ENCODE assay signal across 14 cellular contexts in genomic region chr3:119552928-119553327, GRCh38. TPM values are rescaled to one million over a fixed set of nuclear protein-coding genes. Genes with fewer than 3 reads are reported as not detected.
DNase-seq lines count a peak whose midpoint lies in the region; ATAC-seq, FAIRE-seq and TF ChIP-seq lines count a peak whose summit lies in the region.
"Not testable (repeated sequence)": the region's sequence is repeated elsewhere in the genome, so short reads cannot be mapped to it uniquely, and the experiment has no call there.
"Had no signal": no experiment of that assay in that cellular context is flagged by ENCODE, and none has a peak within 500 bp of the region (broad histone marks: within the 10 kb centered on the region; RNA-seq: fewer than 3 reads in every experiment).

No MANE protein-coding gene starts in this region.

- DNase-seq in A549 (ENCODE audit: low read depth in 1 of 2, low spot score in 1 of 2); CD4-positive, CD25-positive, alpha-beta regulatory T cell; GM06990 (ENCODE audit: extremely low read depth, insufficient read length); GM12865 (ENCODE audit: low read depth); GM12878 (ENCODE audit: low read depth, low spot score); memory B cell (ENCODE audit: low spot score in 2 of 2): not testable (repeated sequence)

- peaks cover 0 to 32% (median 14%) of the 10 kb centered on the region in 4 donors for H3K4me1 Mint-ChIP-seq in CD4-positive, CD25-positive, alpha-beta regulatory T cell
- peaks cover 68% of the 10 kb centered on the region for H3K4me1 Mint-ChIP-seq in memory B cell

- intact Hi-C loops in GM12878 (cut with micrococcal nuclease; ENCODE audit: unreplicated experiment), result loop anchor here (10.0 kb wide), 1 partner anchor 542 kb away; the partner anchor contains the start of gene GSK3B

- TF ChIP-seq POLR2A in A549 (IDR thresholded peaks at IDR 0.05; ENCODE audit: low read length); GM12878 (IDR thresholded peaks at IDR 0.05; ENCODE audit: low read depth, low read length): not testable (repeated sequence)

- not testable (repeated sequence) for H3K4me1 ChIP-seq in A549; CD4-positive, CD25-positive, alpha-beta regulatory T cell (ENCODE audit: control insufficient read depth, insufficient read depth, low read length, poor library complexity, severe bottlenecking); HEK293 (ENCODE audit: control insufficient read depth, insufficient read depth, low read length)
- H3K4me1 ChIP-seq in OCI-LY3 (ENCODE audit: low read length) (peaks cover 96% of the 10 kb centered on the region), GM12878 (ENCODE audit: control insufficient read depth, insufficient read depth, low read length) (peaks cover 48% of the 10 kb centered on the region)

- H3K4me2 ChIP-seq in A549, result not testable (repeated sequence)
- H3K4me2 ChIP-seq in OCI-LY3 (ENCODE audit: low read length), result peak overlapping the region; percentile 9; the same call in 1 of the 2 replicates
- H3K4me2 ChIP-seq in GM12878 (ENCODE audit: control insufficient read depth, insufficient read depth), result peak overlapping the region; percentile 57

- not testable (repeated sequence) for H3K36me3 Mint-ChIP-seq in CD4-positive, CD25-positive, alpha-beta regulatory T cell; memory B cell

- CTCF ChIA-PET in A549 (lab: Yijun Ruan, JAX) (interaction anchor here (2.0 kb wide), 1 partner anchor 128 kb away, joined by 4 read pairs; no protein-coding TSS in a partner anchor), GM12878 (lab: Yijun Ruan, JAX) (interaction anchor here (1.0 to 4.9 kb wide), 3 partner anchors 32 to 138 kb away, joined by 3 to 46 read pairs (median 3); no protein-coding TSS in a partner anchor)
- CTCF ChIA-PET in HEK293 (lab: Yijun Ruan, JAX), result not testable (repeated sequence)

- TF ChIP-seq EP300 in A549 (IDR thresholded peaks at IDR 0.05); GM12878 (IDR thresholded peaks at IDR 0.05; ENCODE audit: borderline replicate concordance in 1 of 2, control insufficient read depth in 1 of 2, low read depth in 2 of 2, low read length in 2 of 2): not testable (repeated sequence)

- not testable (repeated sequence) for H2AFZ ChIP-seq in OCI-LY3 (ENCODE audit: low read depth, low read length); GM12878 (ENCODE audit: control insufficient read depth, low read depth, low read length)

- 79% methylated on average over 6 of the region's 6 CpGs for WGBS in A549 (ENCODE audit: missing lambda C conversion rate)
- WGBS in GM12878 (ENCODE audit: insufficient coverage, insufficient replicate concordance, low lambda C conversion rate, missing lambda C conversion rate), result 16% methylated on average over 6 of the region's 6 CpGs

- not testable (repeated sequence) for H3K4me3 Mint-ChIP-seq in CD4-positive, CD25-positive, alpha-beta regulatory T cell; memory B cell

- not testable (repeated sequence) for H3K4me3 ChIP-seq in A549; CD4-positive, CD25-positive, alpha-beta regulatory T cell (ENCODE audit: low read depth, low read length); HEK293 (ENCODE audit: low read depth, low read length); OCI-LY3 (ENCODE audit: low read length)
- H3K4me3 ChIP-seq in GM06990 (replicated peaks; ENCODE audit: low read depth, low read length), result peak overlapping the region; percentile 90
- peak overlapping the region; percentile 96 for H3K4me3 ChIP-seq in GM12865 (ENCODE audit: low read depth, low read length)
- H3K4me3 ChIP-seq in GM12878, result peak overlapping the region; percentile 76

- SMC1A ChIA-PET in GM12878 (lab: Charles Lee; ENCODE audit: uncharacterized antibody, unreplicated experiment), result interaction anchor here (1.0 to 8.0 kb wide), 10 partner anchors 14 to 129 kb away, joined by 3 to 42 read pairs (median 4); partner anchors contain the start of genes COX17 and PLA1A

- H3K36me3 ChIP-seq in CD4-positive, CD25-positive, alpha-beta regulatory T cell (ENCODE audit: control insufficient read depth, insufficient read depth, low read length); HEK293 (ENCODE audit: control insufficient read depth in 2 of 2, insufficient read depth in 1 of 2, low read length in 2 of 2): not testable (repeated sequence)
- peaks cover 14% of the 10 kb centered on the region for H3K36me3 ChIP-seq in GM06990 (ENCODE audit: control insufficient read depth, insufficient read depth, low read length)
- H3K36me3 ChIP-seq in OCI-LY3 (replicated peaks; ENCODE audit: low read depth, low read length), result peaks cover 71% of the 10 kb centered on the region
- H3K36me3 ChIP-seq in GM12878 (ENCODE audit: control insufficient read depth in 2 of 2, insufficient read depth in 2 of 2, low read length in 1 of 2), result peaks cover 3 to 15% of the 10 kb centered on the region in 2 experiments; a peak in 3 of 4 replicates

- H4K20me1 ChIP-seq in OCI-LY3 (ENCODE audit: insufficient read depth, low read length); GM12878 (ENCODE audit: control insufficient read depth, insufficient read depth): not testable (repeated sequence)

- POLR2A ChIA-PET in A549 (lab: Yijun Ruan, JAX) (interaction anchor here (1.3 kb wide), 1 partner anchor 55 kb away, joined by 3 read pairs; the partner anchor contains the start of gene TIMMDC1), GM12878 (lab: Charles Lee) (interaction anchor here (0.6 to 2.7 kb wide), 6 partner anchors 9 to 291 kb away, joined by 3 to 20 read pairs (median 5); partner anchors contain the start of gene TIMMDC1)
- POLR2A ChIA-PET in HEK293 (lab: Yijun Ruan, JAX), result not testable (repeated sequence)

- not testable (repeated sequence) for H3K9me3 Mint-ChIP-seq in CD4-positive, CD25-positive, alpha-beta regulatory T cell; memory B cell

- H3K27ac Mint-ChIP-seq in CD4-positive, CD25-positive, alpha-beta regulatory T cell, result peak overlapping the region in 2 of 3 donors; percentile 6 to 12
- H3K27ac Mint-ChIP-seq in memory B cell, result peak overlapping the region; percentile 92

- ATAC-seq in A549; CD4-positive, CD25-positive, alpha-beta regulatory T cell (ENCODE audit: low read depth in 2 of 2); GM12878; memory B cell (ENCODE audit: low read depth): not testable (repeated sequence)

- TF ChIP-seq RAD21 in A549 (conservative IDR thresholded peaks at IDR 0.05 in 1 of 2, IDR thresholded peaks at IDR 0.05 in 1 of 2); GM12878 (IDR thresholded peaks at IDR 0.05; ENCODE audit: insufficient read depth, low read depth, low read length): not testable (repeated sequence)

- H3K27me3 ChIP-seq in CD4-positive, CD25-positive, alpha-beta regulatory T cell (ENCODE audit: control insufficient read depth, insufficient read depth, low read length); GM06990 (replicated peaks; ENCODE audit: control insufficient read depth, insufficient read depth, low read length); OCI-LY3 (ENCODE audit: low read depth, low read length); GM12878 (replicated peaks in 1 of 2; ENCODE audit: control insufficient read depth in 2 of 2, insufficient read depth in 2 of 2, low read length in 1 of 2): not testable (repeated sequence)

- not testable (repeated sequence) for BruUV-seq in GM12878 (replicated peaks; lab: Mats Ljungman, UMichigan)

- not testable (repeated sequence) for H3K9me3 ChIP-seq in A549; CD4-positive, CD25-positive, alpha-beta regulatory T cell (ENCODE audit: control insufficient read depth in 2 of 2, low read length in 2 of 2); HEK293 (ENCODE audit: control insufficient read depth, insufficient read depth, low read depth, low read length); OCI-LY3 (ENCODE audit: insufficient read depth, low read length); GM12878 (replicated peaks; ENCODE audit: control insufficient read depth, insufficient read depth, low read length)

- H3K9ac ChIP-seq in OCI-LY3 (ENCODE audit: low read length), result not testable (repeated sequence)
- peak overlapping the region; percentile 8; the same call in 1 of the 2 replicates for H3K9ac ChIP-seq in GM12878 (ENCODE audit: control insufficient read depth, insufficient read depth, low read length)

- RAD21 ChIA-PET in GM12878 (lab: Charles Lee; ENCODE audit: unreplicated experiment), result interaction anchor here (0.7 to 11.9 kb wide), 6 partner anchors 35 to 128 kb away, joined by 3 to 239 read pairs (median 6); partner anchors contain the start of gene TIMMDC1

- not testable (repeated sequence) for TF ChIP-seq CTCF in A549 (IDR thresholded peaks at IDR 0.05); GM06990 (IDR thresholded peaks at IDR 0.05; ENCODE audit: insufficient read depth, low read length, poor library complexity, severe bottlenecking); GM12865 (IDR thresholded peaks at IDR 0.05; ENCODE audit: insufficient read depth, low read depth, low read length, missing control alignments); HEK293 (tag by site-specific recombination; IDR thresholded peaks at IDR 0.05); OCI-LY3 (IDR thresholded peaks at IDR 0.05; ENCODE audit: low read depth, low read length); GM12878 (IDR thresholded peaks at IDR 0.05 in 2 of 3, conservative IDR thresholded peaks at IDR 0.05 in 1 of 3; ENCODE audit: control insufficient read depth in 2 of 3, extremely low read depth in 1 of 3, insufficient read depth in 1 of 3, low read depth in 3 of 3, low read length in 3 of 3)

- not testable (repeated sequence) for H3K27me3 Mint-ChIP-seq in CD4-positive, CD25-positive, alpha-beta regulatory T cell; memory B cell

- H3K27ac ChIP-seq in A549; CD4-positive, CD25-positive, alpha-beta regulatory T cell (ENCODE audit: insufficient read depth, low read length, poor library complexity, severe bottlenecking); HEK293 (ENCODE audit: extremely low read depth, low read depth, low read length); OCI-LY3 (ENCODE audit: low read length): not testable (repeated sequence)
- H3K27ac ChIP-seq in GM12878 (ENCODE audit: control insufficient read depth, insufficient read depth), result peak overlapping the region; percentile 41; the same call in 1 of the 2 replicates

- H3K79me2 ChIP-seq in OCI-LY3 (ENCODE audit: low read length) (peaks cover 100% of the 10 kb centered on the region), GM12878 (ENCODE audit: control insufficient read depth, insufficient read depth, low read length) (peaks cover 96% of the 10 kb centered on the region)

- in situ Hi-C loops in GM12878 (cut with MboI), result not testable (repeated sequence)

- not testable (repeated sequence) for FAIRE-seq in A549 (lab: Jason Lieb, UNC); GM12878 (lab: Jason Lieb, UNC)

RNA-seq across cellular contexts. Expression of gene CD80, which starts 6.5 kb away (rescaled TPM):
- 0.08 TPM in 1 of 2 replicates, not detected in the other for polyA plus RNA-seq in A549 (2011; rRNA removed)
- not detected in 2 replicates for polyA plus RNA-seq in A549 (2012; cell fraction: cytosol; rRNA removed)
- not detected in 2 replicates for polyA plus RNA-seq in A549 (2012; cell fraction: nucleus; rRNA removed)
- not detected in 3 replicates for polyA plus RNA-seq in A549 (2017; fragmentation: RNase III; extraction: RNeasy Plus Mini Kit Qiagen cat#74134 plus additional on column Dnase treatment)
- polyA minus RNA-seq in A549 (2011; rRNA and poly(A)+ RNA removed), result not detected in 2 replicates
- 24.2 TPM for total RNA-seq in CD4-positive, CD25-positive, alpha-beta regulatory T cell
- 1 to 10 TPM in 3 of 4 donors, under 1 TPM in 1; 0.87 to 2.8 (median 1.9) TPM for polyA plus RNA-seq in CD4-positive, CD25-positive, alpha-beta regulatory T cell
- 691 and 699 TPM in 2 replicates for total RNA-seq in GM12878 (2013; cell fraction: nucleolus; rRNA removed)
- total RNA-seq in GM12878 (2014; rRNA removed), result 68.7 and 83.3 TPM in 2 replicates
- 64.3 and 70.2 TPM in 2 replicates for total RNA-seq in GM12878 (2014; rRNA removed; fragmentation: Illumina TruSeq; extraction: Trizol)
- 51.8 and 54.4 TPM in 2 replicates for total RNA-seq in GM12878 (2021)
- polyA plus RNA-seq in GM12878 (2011; ENCODE audit: low read depth), result 39.5 TPM
- polyA plus RNA-seq in GM12878 (2011; rRNA removed), result 137 and 157 TPM in 2 replicates
- 93.0 and 95.1 TPM in 2 replicates for polyA plus RNA-seq in GM12878 (2011; cell fraction: cytosol; rRNA removed)
- 106 and 129 TPM in 2 replicates for polyA plus RNA-seq in GM12878 (2011; cell fraction: nucleus; rRNA removed)
- polyA plus RNA-seq in GM12878 (2012), result 27.9 and 44.5 TPM in 2 replicates
- polyA plus RNA-seq in GM12878 (2014; fragmentation: Illumina TruSeq; extraction: Trizol), result 61.8 and 81.6 TPM in 2 replicates
- 10 to 100 TPM; 42.5 to 54.1 TPM for polyA plus RNA-seq in GM12878 (2014; fragmentation: Nextera tagmentation; extraction: Ambion mirVana)
- 60.9 and 68.5 TPM in 2 replicates for polyA plus RNA-seq in GM12878 (2014; rRNA removed)
- polyA plus RNA-seq in GM12878 (2016; fragmentation: Nextera tagmentation; extraction: Ambion mirVana), result 10 to 100 TPM; 41.4 to 44.5 TPM
- 272 and 299 TPM in 2 replicates for polyA minus RNA-seq in GM12878 (2011; rRNA and poly(A)+ RNA removed)
- 39.7 and 42.1 TPM in 2 replicates for polyA minus RNA-seq in GM12878 (2011; cell fraction: cytosol; rRNA and poly(A)+ RNA removed)
- 126 and 140 TPM in 2 replicates for polyA minus RNA-seq in GM12878 (2011; cell fraction: nucleus; rRNA and poly(A)+ RNA removed)
- total RNA-seq: A172, A673 had no signal
- polyA plus RNA-seq: AG04450, BJ had no signal

RNA-seq across cellular contexts. Expression of gene ADPRH, which starts 26.4 kb away (rescaled TPM):
- polyA plus RNA-seq in A549 (2011; rRNA removed), result 3.7 and 4.1 TPM in 2 replicates
- 1.1 and 1.5 TPM in 2 replicates for polyA plus RNA-seq in A549 (2012; cell fraction: cytosol; rRNA removed)
- 1.2 and 1.6 TPM in 2 replicates for polyA plus RNA-seq in A549 (2012; cell fraction: nucleus; rRNA removed)
- 3.3 to 4.2 TPM (median 3.8 TPM) in 3 replicates for polyA plus RNA-seq in A549 (2017; fragmentation: RNase III; extraction: RNeasy Plus Mini Kit Qiagen cat#74134 plus additional on column Dnase treatment)
- 3.0 and 3.5 TPM in 2 replicates for polyA minus RNA-seq in A549 (2011; rRNA and poly(A)+ RNA removed)
- 6.6 TPM for total RNA-seq in CD4-positive, CD25-positive, alpha-beta regulatory T cell
- 10 to 100 TPM in 3 of 4 donors, 1 to 10 TPM in 1; 6.2 to 17.2 (median 14.6) TPM for polyA plus RNA-seq in CD4-positive, CD25-positive, alpha-beta regulatory T cell
- 31.0 and 32.4 TPM in 2 replicates for total RNA-seq in GM12878 (2013; cell fraction: nucleolus; rRNA removed)
- total RNA-seq in GM12878 (2014; rRNA removed), result 15.4 and 17.2 TPM in 2 replicates
- 12.2 and 13.2 TPM in 2 replicates for total RNA-seq in GM12878 (2014; rRNA removed; fragmentation: Illumina TruSeq; extraction: Trizol)
- 24.9 and 26.0 TPM in 2 replicates for total RNA-seq in GM12878 (2021)
- 11.1 TPM for polyA plus RNA-seq in GM12878 (2011; ENCODE audit: low read depth)
- 32.6 and 33.1 TPM in 2 replicates for polyA plus RNA-seq in GM12878 (2011; rRNA removed)
- 23.1 and 27.0 TPM in 2 replicates for polyA plus RNA-seq in GM12878 (2011; cell fraction: cytosol; rRNA removed)
- 18.0 and 19.9 TPM in 2 replicates for polyA plus RNA-seq in GM12878 (2011; cell fraction: nucleus; rRNA removed)
- polyA plus RNA-seq in GM12878 (2012), result 13.2 and 20.2 TPM in 2 replicates
- 24.5 and 25.8 TPM in 2 replicates for polyA plus RNA-seq in GM12878 (2014; fragmentation: Illumina TruSeq; extraction: Trizol)
- polyA plus RNA-seq in GM12878 (2014; fragmentation: Nextera tagmentation; extraction: Ambion mirVana), result 1 to 10 TPM; 2.3 to 3.7 TPM
- polyA plus RNA-seq in GM12878 (2014; rRNA removed), result 16.5 and 19.1 TPM in 2 replicates
- 10 to 100 TPM; 19.0 to 22.0 TPM for polyA plus RNA-seq in GM12878 (2016; fragmentation: Nextera tagmentation; extraction: Ambion mirVana)
- polyA minus RNA-seq in GM12878 (2011; rRNA and poly(A)+ RNA removed), result 31.7 and 36.9 TPM in 2 replicates
- polyA minus RNA-seq in GM12878 (2011; cell fraction: cytosol; rRNA and poly(A)+ RNA removed), result 10.2 and 11.2 TPM in 2 replicates
- polyA minus RNA-seq in GM12878 (2011; cell fraction: nucleus; rRNA and poly(A)+ RNA removed), result 12.1 and 16.2 TPM in 2 replicates

RNA-seq across cellular contexts. Expression of gene PLA1A, which starts 44.8 kb away (rescaled TPM):
- 0.18 and 0.41 TPM in 2 replicates for polyA plus RNA-seq in A549 (2011; rRNA removed)
- 0.03 and 0.12 TPM in 2 replicates for polyA plus RNA-seq in A549 (2012; cell fraction: cytosol; rRNA removed)
- polyA plus RNA-seq in A549 (2012; cell fraction: nucleus; rRNA removed), result 0.10 TPM in 1 of 2 replicates, not detected in the other
- polyA plus RNA-seq in A549 (2017; fragmentation: RNase III; extraction: RNeasy Plus Mini Kit Qiagen cat#74134 plus additional on column Dnase treatment), result 0.12 to 0.17 TPM (median 0.12 TPM) in 3 replicates
- polyA minus RNA-seq in A549 (2011; rRNA and poly(A)+ RNA removed), result 0.39 and 1.4 TPM in 2 replicates
- total RNA-seq in CD4-positive, CD25-positive, alpha-beta regulatory T cell, result not detected
- under 1 TPM in 1 of 4 donors, not detected in 3; 0.18 TPM for polyA plus RNA-seq in CD4-positive, CD25-positive, alpha-beta regulatory T cell
- 43.4 and 53.6 TPM in 2 replicates for total RNA-seq in GM12878 (2013; cell fraction: nucleolus; rRNA removed)
- 5.9 and 6.5 TPM in 2 replicates for total RNA-seq in GM12878 (2014; rRNA removed)
- total RNA-seq in GM12878 (2014; rRNA removed; fragmentation: Illumina TruSeq; extraction: Trizol), result 4.7 TPM in 2 replicates
- total RNA-seq in GM12878 (2021), result 3.8 and 4.4 TPM in 2 replicates
- polyA plus RNA-seq in GM12878 (2011; ENCODE audit: low read depth), result 7.9 TPM
- polyA plus RNA-seq in GM12878 (2011; rRNA removed), result 106 TPM in 2 replicates
- polyA plus RNA-seq in GM12878 (2011; cell fraction: cytosol; rRNA removed), result 92.1 and 100 TPM in 2 replicates
- 48.6 and 73.6 TPM in 2 replicates for polyA plus RNA-seq in GM12878 (2011; cell fraction: nucleus; rRNA removed)
- polyA plus RNA-seq in GM12878 (2012), result 8.0 and 10.1 TPM in 2 replicates
- polyA plus RNA-seq in GM12878 (2014; fragmentation: Illumina TruSeq; extraction: Trizol), result 4.9 and 6.7 TPM in 2 replicates
- polyA plus RNA-seq in GM12878 (2014; fragmentation: Nextera tagmentation; extraction: Ambion mirVana), result 1 to 10 TPM; 2.9 to 3.5 TPM
- polyA plus RNA-seq in GM12878 (2014; rRNA removed), result 3.1 and 3.9 TPM in 2 replicates
- 1 to 10 TPM; 5.3 to 7.2 TPM for polyA plus RNA-seq in GM12878 (2016; fragmentation: Nextera tagmentation; extraction: Ambion mirVana)
- 103 and 152 TPM in 2 replicates for polyA minus RNA-seq in GM12878 (2011; rRNA and poly(A)+ RNA removed)
- 28.3 and 32.7 TPM in 2 replicates for polyA minus RNA-seq in GM12878 (2011; cell fraction: cytosol; rRNA and poly(A)+ RNA removed)
- 68.2 and 98.7 TPM in 2 replicates for polyA minus RNA-seq in GM12878 (2011; cell fraction: nucleus; rRNA and poly(A)+ RNA removed)
- total RNA-seq: A172; A673; CD4-positive, alpha-beta memory T cell had no signal
- polyA plus RNA-seq: AG04450; BJ; CD4-positive, alpha-beta memory T cell; CD8-positive, alpha-beta memory T cell had no signal

RNA-seq across cellular contexts. Expression of gene TIMMDC1, which starts 54.6 kb away (rescaled TPM):
- polyA plus RNA-seq in A549 (2011; rRNA removed) (127 and 135 TPM in 2 replicates), A549 (2017; fragmentation: RNase III; extraction: RNeasy Plus Mini Kit Qiagen cat#74134 plus additional on column Dnase treatment) (89.8 to 97.0 TPM (median 90.1 TPM) in 3 replicates), GM12878 (2011; rRNA removed) (67.9 and 98.2 TPM in 2 replicates), GM12878 (2014; fragmentation: Illumina TruSeq; extraction: Trizol) (56.7 and 64.3 TPM in 2 replicates), GM12878 (2014; fragmentation: Nextera tagmentation; extraction: Ambion mirVana) (100 to 1,000 TPM; 136 to 146 TPM), GM12878 (2014; rRNA removed) (62.5 and 70.8 TPM in 2 replicates), GM12878 (2016; fragmentation: Nextera tagmentation; extraction: Ambion mirVana) (100 to 1,000 TPM; 138 to 142 TPM)
- polyA plus RNA-seq in A549 (2012; cell fraction: cytosol; rRNA removed), result 67.5 and 82.0 TPM in 2 replicates
- 66.7 and 72.4 TPM in 2 replicates for polyA plus RNA-seq in A549 (2012; cell fraction: nucleus; rRNA removed)
- 46.1 and 56.5 TPM in 2 replicates for polyA minus RNA-seq in A549 (2011; rRNA and poly(A)+ RNA removed)
- 42.1 TPM for total RNA-seq in CD4-positive, CD25-positive, alpha-beta regulatory T cell
- polyA plus RNA-seq in CD4-positive, CD25-positive, alpha-beta regulatory T cell, result 10 to 100 TPM; 65.1 to 88.8 (median 70.4) TPM
- 48.8 and 57.4 TPM in 2 replicates for total RNA-seq in GM12878 (2013; cell fraction: nucleolus; rRNA removed)
- total RNA-seq in GM12878 (2014; rRNA removed) (55.5 and 59.3 TPM in 2 replicates), GM12878 (2014; rRNA removed; fragmentation: Illumina TruSeq; extraction: Trizol) (52.3 and 55.9 TPM in 2 replicates), GM12878 (2021) (76.3 and 79.7 TPM in 2 replicates)
- polyA plus RNA-seq in GM12878 (2011; ENCODE audit: low read depth), result 46.8 TPM
- 43.3 and 50.3 TPM in 2 replicates for polyA plus RNA-seq in GM12878 (2011; cell fraction: cytosol; rRNA removed)
- 31.7 and 36.5 TPM in 2 replicates for polyA plus RNA-seq in GM12878 (2011; cell fraction: nucleus; rRNA removed)
- 32.6 and 37.3 TPM in 2 replicates for polyA plus RNA-seq in GM12878 (2012)
- 28.7 and 39.7 TPM in 2 replicates for polyA minus RNA-seq in GM12878 (2011; rRNA and poly(A)+ RNA removed)
- 15.9 and 26.4 TPM in 2 replicates for polyA minus RNA-seq in GM12878 (2011; cell fraction: cytosol; rRNA and poly(A)+ RNA removed)
- 26.7 and 37.4 TPM in 2 replicates for polyA minus RNA-seq in GM12878 (2011; cell fraction: nucleus; rRNA and poly(A)+ RNA removed)

Comparison
In these comparisons a context has a peak if more than half of its experiments do, and no peak if none do; other contexts are left out.
1. RNA of gene CD80, which starts 6.5 kb away (polyA plus RNA-seq): 27.9 to 157 TPM in GM12878; 0.87 to 2.8 TPM in CD4-positive, CD25-positive, alpha-beta regulatory T cell and 0.08 TPM in A549; every median in the first group is over 4 times any median in the second.